In the genomic region with DNA sequence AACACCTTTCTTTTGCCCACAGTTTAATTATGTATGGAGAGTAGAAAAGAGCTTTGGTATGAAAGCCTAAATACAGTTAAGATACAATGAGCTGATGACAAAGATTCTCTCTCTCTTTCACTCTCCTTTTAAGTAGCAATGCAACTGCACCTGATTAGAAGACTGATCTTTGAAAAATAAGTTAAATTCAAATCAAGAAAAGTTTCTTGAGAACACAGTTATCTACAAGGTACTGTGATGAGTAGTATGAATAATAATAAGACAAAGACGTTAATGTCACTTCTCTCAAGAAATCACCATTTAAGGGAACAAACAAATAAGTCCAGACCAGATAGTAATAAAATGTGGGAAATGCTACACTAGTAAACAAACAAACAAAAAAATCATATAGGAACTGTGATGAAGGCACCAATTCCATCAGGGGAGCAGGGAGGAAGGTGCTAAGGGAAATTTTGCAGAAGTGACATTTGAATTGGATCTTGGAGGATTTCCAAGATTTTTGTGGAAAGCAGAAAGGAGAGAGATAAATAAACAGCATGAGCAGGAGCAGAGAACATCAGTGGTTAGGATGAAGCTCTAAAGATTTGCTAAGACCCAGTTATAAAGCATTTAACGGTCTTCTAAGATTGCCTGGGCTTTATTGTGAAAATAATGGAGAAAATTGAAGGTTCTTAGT, we compare ENCODE assay signal across 11 cellular contexts.
DNase-seq lines count a peak whose midpoint lies in the region; ATAC-seq, FAIRE-seq and TF ChIP-seq lines count a peak whose summit lies in the region.
"Had no signal": no experiment of that assay in that cellular context is flagged by ENCODE, and none has a peak within 500 bp of the region (broad histone marks: within the 10 kb centered on the region; RNA-seq: fewer than 3 reads in every experiment).

No MANE protein-coding gene starts in this region.

- peak overlapping the region; percentile 22; the same call in 1 of the 2 replicates for H3K56ac ChIP-seq in IMR-90 (ENCODE audit: extremely low read depth, insufficient read depth, low read length)

- CTCF ChIA-PET in IMR-90 (lab: Yijun Ruan, JAX) = interaction anchor here (0.5 to 1.3 kb wide), 3 partner anchors 23 to 59 kb away, joined by 3 read pairs; no protein-coding TSS in a partner anchor

- H4K5ac ChIP-seq in IMR-90 (ENCODE audit: low read depth, low read length) = peak overlapping the region; percentile 79

- no peak for TF ChIP-seq POLR2A in IMR-90 (IDR thresholded peaks at IDR 0.05; ENCODE audit: low read depth, low read length)

- peak overlapping the region; percentile 74 for H3K27ac ChIP-seq in IMR-90 (ENCODE audit: insufficient read depth, low read length)

- peak overlapping the region; percentile 69 for H3K4me2 ChIP-seq in IMR-90 (ENCODE audit: low read depth, low read length)

- H3K9me1 ChIP-seq in IMR-90 (ENCODE audit: insufficient read depth, low read length) = peaks cover 8% of the 10 kb centered on the region

- no peaks in the 10 kb centered on the region for H3K9me3 ChIP-seq in IMR-90 (ENCODE audit: control insufficient read depth, insufficient read depth, low read length)

- H3K36me3 ChIP-seq in IMR-90 (ENCODE audit: control insufficient read depth, insufficient read depth, low read length) = no peaks in the 10 kb centered on the region

- peak overlapping the region; percentile 82 for H2BK15ac ChIP-seq in IMR-90 (ENCODE audit: low read depth, low read length)

- H3K9ac ChIP-seq in IMR-90 (ENCODE audit: low read depth, low read length) = no peak overlapping the region; the same call in 1 of the 2 replicates

- peak overlapping the region; percentile 88 for H3K4ac ChIP-seq in IMR-90 (ENCODE audit: low read depth, low read length)

- POLR2A ChIA-PET in IMR-90 (lab: Charles Lee; ENCODE audit: unreplicated experiment) = interaction anchor here (0.9 to 1.4 kb wide), 2 partner anchors 12 to 15 kb away, joined by 3 read pairs; no protein-coding TSS in a partner anchor

- peak overlapping the region; percentile 44 to 74; a peak in 3 of 4 replicates for H4K8ac ChIP-seq in IMR-90 (ENCODE audit: low read depth in 2 of 2, low read length in 2 of 2)

- no TSS peak for BruUV-seq in IMR-90 (replicated peaks; lab: Mats Ljungman, UMichigan)

- no peaks in the 10 kb centered on the region for H3K79me1 ChIP-seq in IMR-90 (ENCODE audit: low read depth in 1 of 2, low read length in 2 of 2)

- H3K27me3 ChIP-seq in IMR-90 (ENCODE audit: control insufficient read depth, insufficient read depth, low read length) = no peaks in the 10 kb centered on the region

- TF ChIP-seq RAD21 in IMR-90 (IDR thresholded peaks at IDR 0.05; ENCODE audit: low read length) = no peak

- no peak for ATAC-seq in IMR-90 (ENCODE audit: low read depth)
- ATAC-seq in HG02870 (IDR thresholded peaks at IDR 0.05; ENCODE audit: unreplicated experiment) = no peak
- ATAC-seq in GM18907 (IDR thresholded peaks at IDR 0.05; ENCODE audit: unreplicated experiment) = no peak

- no peak overlapping the region for H2AK9ac ChIP-seq in IMR-90 (replicated peaks; ENCODE audit: low read depth, low read length, poor library complexity)

- H3K4me1 ChIP-seq in IMR-90 (ENCODE audit: control insufficient read depth, insufficient read depth, low read length) = peaks cover 9% of the 10 kb centered on the region

- peak overlapping the region; percentile 87; the same call in 1 of the 2 replicates for H2BK120ac ChIP-seq in IMR-90 (ENCODE audit: low read depth, low read length)

- in situ Hi-C loops in IMR-90 (cut with MboI; ENCODE audit: low sequenced_read_pairs) = no loop called here

- FAIRE-seq in HTR-8/SVneo (lab: Jason Lieb, UNC) = no peak
- FAIRE-seq: frontal cortex had no signal

- H3K4me3 ChIP-seq in IMR-90 (ENCODE audit: insufficient read depth, low read depth, low read length) = no peak overlapping the region

- peak overlapping the region; percentile 62 for H2BK5ac ChIP-seq in IMR-90 (ENCODE audit: low read depth, low read length, poor library complexity, severe bottlenecking)

- H4K91ac ChIP-seq in IMR-90 (ENCODE audit: insufficient read depth, low read depth, low read length) = peak overlapping the region; percentile 81

- peak overlapping the region; percentile 93 for H2AK5ac ChIP-seq in IMR-90 (ENCODE audit: low read depth, low read length)

- WGBS in IMR-90 (ENCODE audit: extremely low coverage in 2 of 2, insufficient read length in 1 of 2), 2 experiments = no CpG with 5 or more reads among the region's 2 CpGs

- no peaks in the 10 kb centered on the region for H4K20me1 ChIP-seq in IMR-90 (ENCODE audit: insufficient read depth, low read length)

- intact Hi-C loops in IMR-90 (cut with micrococcal nuclease) = no loop called here

- no peak for TF ChIP-seq CTCF in IMR-90 (conservative IDR thresholded peaks at IDR 0.05; ENCODE audit: low read depth, low read length)

- no peak overlapping the region for H2AFZ ChIP-seq in IMR-90 (replicated peaks; ENCODE audit: low read length, poor library complexity)

- peak overlapping the region; percentile 93 for H3K18ac ChIP-seq in IMR-90 (ENCODE audit: low read depth, low read length)

- H2BK20ac ChIP-seq in IMR-90 (ENCODE audit: low read depth, low read length) = peak overlapping the region; percentile 79

- peak overlapping the region; percentile 33; the same call in 1 of the 2 replicates for H3K23ac ChIP-seq in IMR-90 (ENCODE audit: low read depth, low read length)

- dilution Hi-C loops in IMR-90 (cut with HindIII; ENCODE audit: low sequenced_read_pairs, unreplicated experiment) = no loop called here

- DNase-seq in Daoy (ENCODE audit: low read depth) (peak; percentile 50), IMR-90 (peak; percentile 53), cerebellar cortex (ENCODE audit: low spot score) (peak; percentile 31), myocyte (ENCODE audit: low read depth) (peak; percentile 37), HTR-8/SVneo (ENCODE audit: insufficient read length, low spot score) (no peak), KG1 (lab: John Stamatoyannopoulos, UW) (no peak)
- DNase-seq: activated effector memory CD4-positive, alpha-beta T cell treated with anti-CD3 and anti-CD28 coated beads, Interleukin-2, amount 50 U/mL, for 16 hours; NCI-H2171 had no signal

- H3K14ac ChIP-seq in IMR-90 (replicated peaks; ENCODE audit: low read depth, low read length) = peak overlapping the region; percentile 81

TF ChIP-seq in IMR-90, 13 proteins besides CTCF, POLR2A, EP300 and RAD21:
- TF ChIP-seq BHLHE40 (IDR thresholded peaks at IDR 0.05; ENCODE audit: low read depth, low read length) = no peak
- no peak for TF ChIP-seq FOS (IDR thresholded peaks at IDR 0.05; ENCODE audit: low read depth, low read length)
- no peak for TF ChIP-seq SMC3 (IDR thresholded peaks at IDR 0.05; ENCODE audit: low read depth, low read length)
- TF ChIP-seq MXI1 (IDR thresholded peaks at IDR 0.05; ENCODE audit: borderline replicate concordance, low read depth, low read length) = no peak

Comparison
In these comparisons a context has a peak if more than half of its experiments do, and no peak if none do; other contexts are left out.
1. DNase-seq: peak in Daoy (single experiment), IMR-90 (single experiment), cerebellar cortex (single experiment) and myocyte (single experiment); none in HTR-8/SVneo (single experiment) and KG1 (single experiment).